In the genomic region with DNA sequence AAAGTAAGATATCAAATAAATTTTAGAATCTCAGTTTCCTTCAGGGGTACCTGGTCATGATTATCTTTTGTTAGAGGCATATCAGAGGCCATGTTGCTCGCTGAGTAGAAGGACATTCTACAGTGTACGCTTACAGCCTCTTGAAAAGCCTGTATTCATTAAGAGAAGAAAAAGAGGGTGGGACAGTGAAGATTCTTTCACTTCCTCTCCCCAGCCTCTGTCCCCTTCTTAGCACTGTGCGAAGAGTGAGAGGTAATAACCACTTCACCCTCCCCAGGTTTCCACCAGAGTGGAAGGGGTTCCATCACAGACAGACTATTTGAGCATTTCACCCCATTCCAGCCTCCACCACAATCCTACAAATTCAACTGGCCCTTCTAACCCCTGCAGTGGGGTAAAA, we compare ENCODE assay signal across 10 cellular contexts.
DNase-seq lines count a peak whose midpoint lies in the region; ATAC-seq and TF ChIP-seq lines count a peak whose summit lies in the region.
"Had no signal": no experiment of that assay in that cellular context is flagged by ENCODE, and none has a peak within 500 bp of the region (broad histone marks: within the 10 kb centered on the region; RNA-seq: fewer than 3 reads in every experiment).

No MANE protein-coding gene starts in this region.

- no peak for TF ChIP-seq POLR2A in GM18505 (IDR thresholded peaks at IDR 0.05; ENCODE audit: borderline replicate concordance, extremely low read depth, insufficient read depth, insufficient read length)

- DNase-seq in germinal center (ENCODE audit: low spot score) (peak; percentile 65), GOT3 (lab: John Stamatoyannopoulos, UW) (no peak), NCI-H187 (lab: John Stamatoyannopoulos, UW) (no peak), NCI-H345 treated with DMSO at 0.1 percent for 48 hours (lab: John Stamatoyannopoulos, UW; ENCODE audit: unreplicated experiment) (no peak)
- DNase-seq in effector CD8-positive, alpha-beta T cell (lab: John Stamatoyannopoulos, UW): no peak
- DNase-seq: esophagus squamous epithelium; stimulated activated CD4-positive, alpha-beta T cell treated with anti-CD3 and anti-CD28 coated beads, Interleukin-4, amount 100 ng/mL, for 24 hours had no signal

- ATAC-seq in GM18505 (IDR thresholded peaks at IDR 0.05; ENCODE audit: unreplicated experiment) (peak; percentile 63), GM21528 (IDR thresholded peaks at IDR 0.05; ENCODE audit: low FRiP score, unreplicated experiment) (peak; percentile 73), HG03378 (IDR thresholded peaks at IDR 0.05; ENCODE audit: unreplicated experiment) (peak; percentile 44)
